ENCODE assay signal across 8 cellular contexts in the genomic region with DNA sequence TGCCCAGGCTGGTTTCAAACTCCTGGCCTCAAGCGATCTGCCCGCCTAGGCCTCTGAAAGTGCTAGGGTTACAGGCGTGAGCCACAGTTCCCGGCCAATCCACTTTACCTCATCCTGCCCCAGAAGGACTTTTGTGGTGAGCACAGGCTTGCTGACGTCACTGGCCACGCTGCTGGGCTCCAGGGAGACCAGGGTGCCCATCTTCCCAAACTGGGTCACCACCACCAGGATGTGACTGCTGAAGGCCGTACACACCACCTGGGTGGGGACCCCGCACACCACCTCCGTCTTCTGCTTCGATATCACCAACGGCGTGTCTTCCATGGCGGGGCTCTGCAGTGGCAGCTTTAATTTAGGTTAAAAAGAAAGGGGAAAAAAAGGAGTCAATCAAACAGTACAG. TPM values are rescaled to one million over a fixed set of nuclear protein-coding genes. Genes with fewer than 3 reads are reported as not detected.
DNase-seq lines count a peak whose midpoint lies in the region; ATAC-seq and TF ChIP-seq lines count a peak whose summit lies in the region.

No MANE protein-coding gene starts in this region.

- DNase-seq in CMK (ENCODE audit: low read depth): peak; percentile 64
- peak; percentile 80 for DNase-seq in MG63
- peak; percentile 32 for DNase-seq in amniotic epithelial cell (ENCODE audit: low read depth)
- DNase-seq in transverse colon: no peak

- intact Hi-C loops in transverse colon (cut with DNase I; ENCODE audit: low total_unique reads): no loop called here

- no peak for TF ChIP-seq CTCF in liver (IDR thresholded peaks at IDR 0.05; ENCODE audit: low read depth, low read length, missing input control)
- TF ChIP-seq CTCF in transverse colon (IDR thresholded peaks at IDR 0.05): no peak

- in situ Hi-C loops in transverse colon (cut with MboI; ENCODE audit: low pct_ligation_motif_present in 1 of 4, low pct_unique_long_range_greater_than_20kb in 1 of 4, low sequenced_read_pairs in 3 of 4): no loop called here

- TF ChIP-seq RAD21 in liver (IDR thresholded peaks at IDR 0.05): no peak

- H3K27ac ChIP-seq in liver (ENCODE audit: low read depth in 1 of 2, low read length in 2 of 2) (no peak overlapping the region), transverse colon (peak overlapping the region; percentile 93 to 98 (median 97))

- ATAC-seq in GM19351 (IDR thresholded peaks at IDR 0.05; ENCODE audit: unreplicated experiment): no peak
- no peak for ATAC-seq in HG02798 (IDR thresholded peaks at IDR 0.05; ENCODE audit: poor library complexity, unreplicated experiment)
- no peak for ATAC-seq in GM19328 (IDR thresholded peaks at IDR 0.05; ENCODE audit: unreplicated experiment)

- H3K4me1 ChIP-seq in liver (ENCODE audit: control insufficient read depth in 4 of 4, insufficient read depth in 4 of 4, low read length in 3 of 4) (peaks cover 10 to 17% (median 15%) of the 10 kb centered on the region in 4 donors), transverse colon (peaks cover 16 to 51% (median 43%) of the 10 kb centered on the region in 4 donors)

- no peak for TF ChIP-seq EP300 in transverse colon (IDR thresholded peaks at IDR 0.05; ENCODE audit: low read depth)

- WGBS in liver: 80% methylated on average over 13 of the region's 13 CpGs
- WGBS in transverse colon (ENCODE audit: low coverage in 1 of 2), 2 donors: 66 to 83% methylated on average over 3 to 13 of the region's 13 CpGs

- no peak for TF ChIP-seq POLR2A in transverse colon (IDR thresholded peaks at IDR 0.05)

- H3K9me3 ChIP-seq in MG63 (no peaks in the 10 kb centered on the region), liver (ENCODE audit: control insufficient read depth in 4 of 4, low read length in 3 of 4) (no peaks in the 10 kb centered on the region), transverse colon (no peaks in the 10 kb centered on the region)

- H3K9ac ChIP-seq in liver (ENCODE audit: low read depth in 1 of 2, low read length in 2 of 2): peak overlapping the region in 1 of 2 donors; percentile 43

- H3K4me3 ChIP-seq in MG63 (peak overlapping the region; percentile 98), liver (ENCODE audit: low read depth in 1 of 3, low read length in 3 of 3) (peak overlapping the region; percentile 75 to 94 (median 77)), transverse colon (peak overlapping the region in 3 of 4 donors; percentile 81 to 91 (median 84))

- H3K36me3 ChIP-seq in MG63 (peaks cover 27% of the 10 kb centered on the region), liver (ENCODE audit: control insufficient read depth in 4 of 4, insufficient read depth in 3 of 4, low read depth in 1 of 4, low read length in 3 of 4) (peaks cover 0 to 14% (median 1%) of the 10 kb centered on the region in 4 donors), transverse colon (no peaks in the 10 kb centered on the region)

- no peaks in the 10 kb centered on the region for H3K27me3 ChIP-seq in MG63
- no peaks in the 10 kb centered on the region for H3K27me3 ChIP-seq in liver (ENCODE audit: control insufficient read depth in 4 of 4, insufficient read depth in 4 of 4, low read length in 3 of 4)
- H3K27me3 ChIP-seq in transverse colon: no peaks in the 10 kb centered on the region

TF ChIP-seq in liver, 16 proteins besides CTCF, POLR2A, EP300 and RAD21:
- TF ChIP-seq, protein P1, sequence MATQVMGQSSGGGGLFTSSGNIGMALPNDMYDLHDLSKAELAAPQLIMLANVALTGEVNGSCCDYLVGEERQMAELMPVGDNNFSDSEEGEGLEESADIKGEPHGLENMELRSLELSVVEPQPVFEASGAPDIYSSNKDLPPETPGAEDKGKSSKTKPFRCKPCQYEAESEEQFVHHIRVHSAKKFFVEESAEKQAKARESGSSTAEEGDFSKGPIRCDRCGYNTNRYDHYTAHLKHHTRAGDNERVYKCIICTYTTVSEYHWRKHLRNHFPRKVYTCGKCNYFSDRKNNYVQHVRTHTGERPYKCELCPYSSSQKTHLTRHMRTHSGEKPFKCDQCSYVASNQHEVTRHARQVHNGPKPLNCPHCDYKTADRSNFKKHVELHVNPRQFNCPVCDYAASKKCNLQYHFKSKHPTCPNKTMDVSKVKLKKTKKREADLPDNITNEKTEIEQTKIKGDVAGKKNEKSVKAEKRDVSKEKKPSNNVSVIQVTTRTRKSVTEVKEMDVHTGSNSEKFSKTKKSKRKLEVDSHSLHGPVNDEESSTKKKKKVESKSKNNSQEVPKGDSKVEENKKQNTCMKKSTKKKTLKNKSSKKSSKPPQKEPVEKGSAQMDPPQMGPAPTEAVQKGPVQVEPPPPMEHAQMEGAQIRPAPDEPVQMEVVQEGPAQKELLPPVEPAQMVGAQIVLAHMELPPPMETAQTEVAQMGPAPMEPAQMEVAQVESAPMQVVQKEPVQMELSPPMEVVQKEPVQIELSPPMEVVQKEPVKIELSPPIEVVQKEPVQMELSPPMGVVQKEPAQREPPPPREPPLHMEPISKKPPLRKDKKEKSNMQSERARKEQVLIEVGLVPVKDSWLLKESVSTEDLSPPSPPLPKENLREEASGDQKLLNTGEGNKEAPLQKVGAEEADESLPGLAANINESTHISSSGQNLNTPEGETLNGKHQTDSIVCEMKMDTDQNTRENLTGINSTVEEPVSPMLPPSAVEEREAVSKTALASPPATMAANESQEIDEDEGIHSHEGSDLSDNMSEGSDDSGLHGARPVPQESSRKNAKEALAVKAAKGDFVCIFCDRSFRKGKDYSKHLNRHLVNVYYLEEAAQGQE (IDR thresholded peaks at IDR 0.05): no peak
- TF ChIP-seq, protein P2, sequence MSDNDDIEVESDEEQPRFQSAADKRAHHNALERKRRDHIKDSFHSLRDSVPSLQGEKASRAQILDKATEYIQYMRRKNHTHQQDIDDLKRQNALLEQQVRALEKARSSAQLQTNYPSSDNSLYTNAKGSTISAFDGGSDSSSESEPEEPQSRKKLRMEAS (IDR thresholded peaks at IDR 0.05): no peak
- no peak for TF ChIP-seq HNF4G (IDR thresholded peaks at IDR 0.05)
- TF ChIP-seq YY1 (IDR thresholded peaks at IDR 0.05): no peak
- TF ChIP-seq HNF4A (conservative IDR thresholded peaks at IDR 0.05): no peak
- TF ChIP-seq FOXA2 (IDR thresholded peaks at IDR 0.05): no peak
- TF ChIP-seq FOXA1 (IDR thresholded peaks at IDR 0.05): no peak
- no peak for TF ChIP-seq EGR1 (IDR thresholded peaks at IDR 0.05; ENCODE audit: low read depth in 2 of 2)
- no peak for TF ChIP-seq JUND (IDR thresholded peaks at IDR 0.05)
- no peak for TF ChIP-seq NR2F2 (IDR thresholded peaks at IDR 0.05)
- TF ChIP-seq GABPA (IDR thresholded peaks at IDR 0.05 in 1 of 2, conservative IDR thresholded peaks at IDR 0.05 in 1 of 2): no peak
- TF ChIP-seq RXRA (IDR thresholded peaks at IDR 0.05): no peak
- no peak for TF ChIP-seq SP1 (IDR thresholded peaks at IDR 0.05)
- TF ChIP-seq, protein P3, sequence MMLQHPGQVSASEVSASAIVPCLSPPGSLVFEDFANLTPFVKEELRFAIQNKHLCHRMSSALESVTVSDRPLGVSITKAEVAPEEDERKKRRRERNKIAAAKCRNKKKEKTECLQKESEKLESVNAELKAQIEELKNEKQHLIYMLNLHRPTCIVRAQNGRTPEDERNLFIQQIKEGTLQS (IDR thresholded peaks at IDR 0.05): no peak

RNA-seq across cellular contexts. Expression of a gene that starts 0.8 kb away (rescaled TPM):
- total RNA-seq in MG63 (2014; rRNA removed; shearing (Covaris generic); ENCODE audit: low replicate concordance): 37.9 and 95.1 TPM in 2 replicates
- total RNA-seq in liver (10 to 100 TPM; 10.1 to 10.3 TPM), transverse colon (10 to 100 TPM in 3 of 4 donors, 1 to 10 TPM in 1; 7.1 to 41.9 (median 27.6) TPM)
- polyA plus RNA-seq in liver: 10 to 100 TPM; 21.2 to 22.4 TPM

RNA-seq across cellular contexts. Expression of a gene that starts 13.0 kb away (rescaled TPM):
- not detected in 2 replicates for total RNA-seq in MG63 (2014; rRNA removed; shearing (Covaris generic); ENCODE audit: low replicate concordance)
- 10 to 100 TPM in 1 of 2 donors, 1 to 10 TPM in 1; 1.6 to 11.7 TPM for total RNA-seq in liver
- polyA plus RNA-seq in liver: 10 to 100 TPM; 11.1 to 12.6 TPM
- total RNA-seq in transverse colon: 100 to 1,000 TPM in 2 of 4 donors, 10 to 100 TPM in 2; 49.9 to 151 (median 94.1) TPM

RNA-seq across cellular contexts. Expression of a gene that starts 38.5 kb away (rescaled TPM):
- 18.7 and 25.3 TPM in 2 replicates for total RNA-seq in MG63 (2014; rRNA removed; shearing (Covaris generic); ENCODE audit: low replicate concordance)
- 1 to 10 TPM; 4.4 to 8.3 TPM for total RNA-seq in liver
- 1 to 10 TPM; 1.3 to 9.3 TPM for polyA plus RNA-seq in liver
- 100 to 1,000 TPM in 1 of 4 donors, 10 to 100 TPM in 3; 22.9 to 103 (median 44.0) TPM for total RNA-seq in transverse colon

Comparison
In these comparisons a context has a peak if more than half of its experiments do, and no peak if none do; other contexts are left out.
1. H3K27ac ChIP-seq: peak in transverse colon (4 of 4); none in liver (0 of 2).
2. RNA of a gene that starts 13.0 kb away (total RNA-seq): 49.9 to 151 TPM in transverse colon; 1.6 to 11.7 TPM in liver and not detected in MG63; every median in the first group is over 4 times any median in the second.
3. Peak in every context shown above with its lines, with median percentiles within 50 percentile points of each other: H3K4me3 ChIP-seq.